Comparison of ENCODE assay signal across 9 cellular contexts in genomic region chr6:34284563-34285545, GRCh38. TPM values are rescaled to one million over a fixed set of nuclear protein-coding genes. Genes with fewer than 3 reads are reported as not detected.
A peak's percentile ranks its signal among the peaks of the same experiment; 100 is the strongest.
DNase-seq lines count a peak whose midpoint lies in the region; ATAC-seq and TF ChIP-seq lines count a peak whose summit lies in the region.
"Had no signal": no experiment of that assay in that cellular context is flagged by ENCODE, and none has a peak within 500 bp of the region (broad histone marks: within the 10 kb centered on the region; RNA-seq: fewer than 3 reads in every experiment).

No MANE protein-coding gene starts in this region.

- H3K4me1 Mint-ChIP-seq in osteocyte (ENCODE audit: unreplicated experiment) = peaks cover 52% of the 10 kb centered on the region
- no peaks in the 10 kb centered on the region for H3K4me1 Mint-ChIP-seq in Caco-2 (ENCODE audit: low read depth, unreplicated experiment)

- peak overlapping the region; percentile 87 for H3K27ac Mint-ChIP-seq in osteocyte (ENCODE audit: unreplicated experiment)
- H3K27ac Mint-ChIP-seq in Caco-2 (ENCODE audit: unreplicated experiment) = no peak overlapping the region

- peaks cover 18% of the 10 kb centered on the region for H3K36me3 Mint-ChIP-seq in osteocyte (ENCODE audit: unreplicated experiment)
- H3K36me3 Mint-ChIP-seq in Caco-2 (ENCODE audit: insufficient read depth, unreplicated experiment) = peaks cover 8% of the 10 kb centered on the region

- H3K4me1 ChIP-seq in Caco-2 = no peaks in the 10 kb centered on the region

- BruUV-seq in Caco-2 (replicated peaks; lab: Mats Ljungman, UMichigan) = no TSS peak

- no peak for TF ChIP-seq CTCF in osteocyte (IDR thresholded peaks at IDR 0.05)
- no peak for TF ChIP-seq CTCF in Caco-2 (IDR thresholded peaks at IDR 0.05; ENCODE audit: insufficient read depth in 1 of 2, low read depth in 1 of 2, low read length in 1 of 2, severe bottlenecking in 1 of 2, unreplicated experiment in 1 of 2)

- H3K9me3 Mint-ChIP-seq in osteocyte (ENCODE audit: unreplicated experiment) = no peaks in the 10 kb centered on the region
- no peaks in the 10 kb centered on the region for H3K9me3 Mint-ChIP-seq in Caco-2 (ENCODE audit: unreplicated experiment)

- H3K9me3 ChIP-seq in Caco-2 = no peaks in the 10 kb centered on the region

- POLR2A ChIA-PET in Caco-2 (lab: Charles Lee) = no interaction called here

- no peaks in the 10 kb centered on the region for H3K27me3 Mint-ChIP-seq in osteocyte (ENCODE audit: unreplicated experiment)
- no peaks in the 10 kb centered on the region for H3K27me3 Mint-ChIP-seq in Caco-2 (ENCODE audit: insufficient read depth, unreplicated experiment)

- CTCF ChIA-PET in Caco-2 (lab: Charles Lee) = no interaction called here

- H3K27me3 ChIP-seq in Caco-2 (replicated peaks; ENCODE audit: control insufficient read depth, insufficient read depth, low read length) (no peaks in the 10 kb centered on the region), H7 (ENCODE audit: control insufficient read depth, insufficient read depth, low read length) (no peaks in the 10 kb centered on the region)

- H3K4me3 ChIP-seq in Caco-2 (ENCODE audit: low read depth, low read length) (no peak overlapping the region), H7 (ENCODE audit: insufficient read depth, low read depth, low read length) (no peak overlapping the region)

- no peak for ATAC-seq in HG02981 (IDR thresholded peaks at IDR 0.05; ENCODE audit: unreplicated experiment)

- H3K36me3 ChIP-seq in Caco-2 (ENCODE audit: control insufficient read depth, insufficient read depth, low read length) (no peaks in the 10 kb centered on the region; the same call in 1 of the 2 replicates), H7 (replicated peaks; ENCODE audit: control insufficient read depth, insufficient read depth, low read length) (peaks cover 7% of the 10 kb centered on the region)

- DNase-seq in DMS 273 (lab: John Stamatoyannopoulos, UW; ENCODE audit: unreplicated experiment) (peak; percentile 88), SIG-M5 (lab: John Stamatoyannopoulos, UW) (peak; percentile 96), fibroblast of the conjunctiva (ENCODE audit: low read depth) (peak; percentile 87), osteocyte (ENCODE audit: extremely low spot score, unreplicated experiment) (peak; percentile 90), DMS153 (lab: John Stamatoyannopoulos, UW) (no peak), Caco-2 (no peak), H7 (no peak)
- DNase-seq: NCI-H1930 had no signal

- intact Hi-C loops in Caco-2 (cut with micrococcal nuclease; ENCODE audit: unreplicated experiment) = no loop called here

- peak overlapping the region; percentile 19 for H3K4me3 Mint-ChIP-seq in osteocyte (ENCODE audit: unreplicated experiment)
- H3K4me3 Mint-ChIP-seq in Caco-2 (ENCODE audit: unreplicated experiment) = no peak overlapping the region

RNA-seq across cellular contexts. Expression of gene SMIM29, which starts 36.0 kb away (rescaled TPM):
- total RNA-seq in osteocyte (23.2 and 23.4 TPM in 2 replicates), Caco-2 (2022) (14.3 and 16.0 TPM in 2 replicates)
- total RNA-seq in H7 (2014; rRNA removed; shearing (Covaris generic)) = 12.4 and 24.5 TPM in 2 replicates

RNA-seq across cellular contexts. Expression of gene HMGA1, which starts 48.2 kb away (rescaled TPM):
- total RNA-seq in osteocyte (89.0 and 89.7 TPM in 2 replicates), Caco-2 (2022) (301 and 322 TPM in 2 replicates)
- total RNA-seq in H7 (2014; rRNA removed; shearing (Covaris generic)) = 1,768 and 1,892 TPM in 2 replicates

Comparison
In these comparisons a context has a peak if more than half of its experiments do, and no peak if none do; other contexts are left out.
1. DNase-seq: peak in DMS 273 (single experiment), SIG-M5 (single experiment), fibroblast of the conjunctiva (single experiment) and osteocyte (single experiment); none in DMS153 (single experiment), Caco-2 (0 of 2) and H7 (single experiment).